8 cellular contexts compared by ENCODE assay signal in the genomic region with DNA sequence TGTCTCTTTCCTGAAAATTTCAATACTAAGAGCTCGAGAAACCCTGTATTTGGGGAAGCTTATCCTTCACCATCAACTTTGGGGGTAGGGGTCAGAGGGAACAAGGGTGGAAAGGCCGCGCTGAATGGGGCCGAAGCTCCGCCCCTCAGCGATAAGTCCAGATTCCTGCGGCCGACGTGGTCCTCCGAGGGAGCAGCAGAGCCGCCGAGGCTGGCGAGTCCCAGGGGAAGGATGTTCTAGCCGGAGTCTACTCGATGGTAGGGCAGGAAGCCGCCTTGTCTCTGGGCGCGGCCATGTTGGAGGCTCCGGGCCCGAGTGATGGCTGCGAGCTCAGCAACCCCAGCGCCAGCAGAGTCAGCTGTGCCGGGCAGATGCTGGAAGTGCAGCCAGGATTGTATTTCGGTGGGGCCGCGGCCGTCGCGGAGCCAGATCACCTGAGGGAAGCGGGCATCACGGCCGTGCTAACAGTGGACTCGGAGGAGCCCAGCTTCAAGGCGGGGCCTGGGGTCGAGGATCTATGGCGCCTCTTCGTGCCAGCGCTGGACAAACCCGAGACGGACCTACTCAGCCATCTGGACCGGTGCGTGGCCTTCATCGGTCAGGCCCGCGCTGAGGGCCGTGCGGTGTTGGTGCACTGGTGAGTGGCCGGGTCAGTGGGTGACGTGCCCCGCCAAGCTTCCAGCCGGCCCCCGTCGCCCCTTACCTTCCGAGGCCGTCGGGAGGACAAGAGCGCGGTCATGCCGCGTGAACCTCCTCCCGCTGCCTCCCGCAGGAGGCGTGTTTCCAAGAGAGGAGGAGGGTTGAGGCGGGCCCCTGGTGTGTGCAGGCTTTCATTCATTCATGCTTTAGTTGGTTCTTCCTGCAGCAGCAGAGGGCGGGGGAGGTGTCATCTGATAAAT. TPM values are rescaled to one million over a fixed set of nuclear protein-coding genes. Genes with fewer than 3 reads are reported as not detected.
DNase-seq lines count a peak whose midpoint lies in the region; ATAC-seq and TF ChIP-seq lines count a peak whose summit lies in the region.

A gene with protein sequence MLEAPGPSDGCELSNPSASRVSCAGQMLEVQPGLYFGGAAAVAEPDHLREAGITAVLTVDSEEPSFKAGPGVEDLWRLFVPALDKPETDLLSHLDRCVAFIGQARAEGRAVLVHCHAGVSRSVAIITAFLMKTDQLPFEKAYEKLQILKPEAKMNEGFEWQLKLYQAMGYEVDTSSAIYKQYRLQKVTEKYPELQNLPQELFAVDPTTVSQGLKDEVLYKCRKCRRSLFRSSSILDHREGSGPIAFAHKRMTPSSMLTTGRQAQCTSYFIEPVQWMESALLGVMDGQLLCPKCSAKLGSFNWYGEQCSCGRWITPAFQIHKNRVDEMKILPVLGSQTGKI (plus strand): TSS at position 278 of the 899 bp plus-strand sequence. CDS start 16 bp downstream, at position 294.

- POLR2A ChIA-PET in BJ (lab: Charles Lee): interaction anchor here (0.6 kb wide), 1 partner anchor 9 kb away, joined by 3 read pairs; no protein-coding TSS in a partner anchor

- peak within 1 kb of the TSS; percentile 85 for H3K27ac ChIP-seq in colonic mucosa
- peak within 1 kb of the TSS; percentile 83 for H3K27ac ChIP-seq in layer of hippocampus (ENCODE audit: low read depth, low read length)

- TF ChIP-seq CTCF in BJ (IDR thresholded peaks at IDR 0.05; ENCODE audit: insufficient read depth, low read depth, low read length) (peak; percentile 33), colonic mucosa (IDR thresholded peaks at IDR 0.05) (no peak)

- H3K36me3 ChIP-seq in BJ (ENCODE audit: control insufficient read depth, insufficient read depth, low read length) (peaks cover 4% of the 10 kb centered on the region), colonic mucosa (peaks cover 6% of the 10 kb centered on the region)

- no peaks in the 10 kb centered on the region for H3K4me1 ChIP-seq in colonic mucosa

- DNase-seq in BJ (ENCODE audit: low read depth) (peak; percentile 70), NCI-H524 (lab: John Stamatoyannopoulos, UW) (peak; percentile 90 to 93), colonic mucosa (peak; percentile 94)
- DNase-seq in activated CD4-positive, alpha-beta T cell treated with anti-CD3 and anti-CD28 coated beads for 48 hours: peak; percentile 93
- peak; percentile 75 for DNase-seq in stimulated activated CD4-positive, alpha-beta T cell treated with anti-CD3 and anti-CD28 coated beads, Interleukin-1b, Interleukin-23, amount 100 ng/mL, for 4 hours (ENCODE audit: low read depth in 2 of 2)

- TF ChIP-seq POLR2A in GM19193 (IDR thresholded peaks at IDR 0.05; ENCODE audit: extremely low read depth, insufficient read depth, insufficient read length): peak; percentile 85

- peak; percentile 96 for ATAC-seq in HG03439 (IDR thresholded peaks at IDR 0.05; ENCODE audit: unreplicated experiment)

- H3K27me3 ChIP-seq in BJ (ENCODE audit: control insufficient read depth, insufficient read depth, low read length) (no peaks in the 10 kb centered on the region), colonic mucosa (no peaks in the 10 kb centered on the region), layer of hippocampus (ENCODE audit: control insufficient read depth, insufficient read depth, low read length) (no peaks in the 10 kb centered on the region)

- intact Hi-C loops in colonic mucosa (cut with DNase I): no loop called here

- H3K9me3 ChIP-seq in colonic mucosa: no peaks in the 10 kb centered on the region

- H3K9ac ChIP-seq in colonic mucosa (ENCODE audit: low read depth in 2 of 2, low read length in 2 of 2): peak within 1 kb of the TSS; percentile 93 to 95

- CTCF ChIA-PET in BJ (lab: Yijun Ruan, JAX): interaction anchor here (0.6 to 3.0 kb wide), 5 partner anchors 8 to 274 kb away, joined by 3 to 16 read pairs (median 4); a partner anchor contains a TSS

- H3K4me3 ChIP-seq in BJ (ENCODE audit: low read depth, low read length) (peak within 1 kb of the TSS; percentile 97), colonic mucosa (peak within 1 kb of the TSS; percentile 80)

RNA-seq across cellular contexts. Expression of the gene that starts here (rescaled TPM):
- 28.1 and 34.1 TPM in 2 replicates for polyA plus RNA-seq in BJ (2011; rRNA removed)
- polyA minus RNA-seq in BJ (2011; rRNA and poly(A)+ RNA removed): 6.1 and 7.4 TPM in 2 replicates
- total RNA-seq in colonic mucosa: 10 to 100 TPM; 10.5 to 17.7 TPM

Comparison
In these comparisons a context has a peak if more than half of its experiments do, and no peak if none do; other contexts are left out.
1. Peak in every context shown above with its lines: DNase-seq, ATAC-seq, H3K4me3 ChIP-seq and H3K27ac ChIP-seq.